2 cellular contexts compared by ENCODE assay signal in the genomic region with DNA sequence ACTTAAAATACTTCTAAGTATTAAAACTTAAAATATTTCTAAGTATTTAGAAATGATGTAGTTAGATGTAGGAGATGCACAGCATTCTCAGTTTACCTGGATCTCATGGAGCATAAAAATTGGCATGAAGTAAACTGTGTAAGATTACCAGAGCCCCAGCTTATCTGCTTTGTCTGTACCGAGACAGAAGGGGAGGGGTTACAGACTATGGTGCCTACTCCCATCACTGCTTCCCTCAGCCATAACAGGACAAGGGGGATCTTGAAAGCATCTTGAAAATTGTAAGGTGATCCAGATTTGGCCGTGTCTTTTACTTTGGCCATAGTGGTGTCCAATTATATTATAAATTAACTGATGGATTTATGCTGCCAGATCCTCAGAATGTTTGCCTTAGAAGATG.
TF ChIP-seq lines count a peak whose summit lies in the region.

No MANE protein-coding gene starts in this region.

TF ChIP-seq in GM23338, 12 proteins besides CTCF, POLR2A, EP300 and RAD21 (continues in another document):
- TF ChIP-seq, protein P1, sequence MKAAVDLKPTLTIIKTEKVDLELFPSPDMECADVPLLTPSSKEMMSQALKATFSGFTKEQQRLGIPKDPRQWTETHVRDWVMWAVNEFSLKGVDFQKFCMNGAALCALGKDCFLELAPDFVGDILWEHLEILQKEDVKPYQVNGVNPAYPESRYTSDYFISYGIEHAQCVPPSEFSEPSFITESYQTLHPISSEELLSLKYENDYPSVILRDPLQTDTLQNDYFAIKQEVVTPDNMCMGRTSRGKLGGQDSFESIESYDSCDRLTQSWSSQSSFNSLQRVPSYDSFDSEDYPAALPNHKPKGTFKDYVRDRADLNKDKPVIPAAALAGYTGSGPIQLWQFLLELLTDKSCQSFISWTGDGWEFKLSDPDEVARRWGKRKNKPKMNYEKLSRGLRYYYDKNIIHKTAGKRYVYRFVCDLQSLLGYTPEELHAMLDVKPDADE (IDR thresholded peaks at IDR 0.05): no peak
- TF ChIP-seq ZNF114 (CRISPR knock-in tag; IDR thresholded peaks at IDR 0.05) (no peak), STAT1 (IDR thresholded peaks at IDR 0.05; ENCODE audit: unreplicated experiment) (no peak), CREB1 (CRISPR knock-in tag; IDR thresholded peaks at IDR 0.05; ENCODE audit: low read depth) (no peak), EZH2phosphoT487 (IDR thresholded peaks at IDR 0.05; ENCODE audit: unreplicated experiment) (no peak), POLR2AphosphoS5 (IDR thresholded peaks at IDR 0.05; ENCODE audit: low read depth) (no peak), ZNF331 (CRISPR knock-in tag; IDR thresholded peaks at IDR 0.05; ENCODE audit: low read depth) (no peak), EZH2 (IDR thresholded peaks at IDR 0.05; ENCODE audit: low read depth, unreplicated experiment) (no peak)
- TF ChIP-seq, protein P2, sequence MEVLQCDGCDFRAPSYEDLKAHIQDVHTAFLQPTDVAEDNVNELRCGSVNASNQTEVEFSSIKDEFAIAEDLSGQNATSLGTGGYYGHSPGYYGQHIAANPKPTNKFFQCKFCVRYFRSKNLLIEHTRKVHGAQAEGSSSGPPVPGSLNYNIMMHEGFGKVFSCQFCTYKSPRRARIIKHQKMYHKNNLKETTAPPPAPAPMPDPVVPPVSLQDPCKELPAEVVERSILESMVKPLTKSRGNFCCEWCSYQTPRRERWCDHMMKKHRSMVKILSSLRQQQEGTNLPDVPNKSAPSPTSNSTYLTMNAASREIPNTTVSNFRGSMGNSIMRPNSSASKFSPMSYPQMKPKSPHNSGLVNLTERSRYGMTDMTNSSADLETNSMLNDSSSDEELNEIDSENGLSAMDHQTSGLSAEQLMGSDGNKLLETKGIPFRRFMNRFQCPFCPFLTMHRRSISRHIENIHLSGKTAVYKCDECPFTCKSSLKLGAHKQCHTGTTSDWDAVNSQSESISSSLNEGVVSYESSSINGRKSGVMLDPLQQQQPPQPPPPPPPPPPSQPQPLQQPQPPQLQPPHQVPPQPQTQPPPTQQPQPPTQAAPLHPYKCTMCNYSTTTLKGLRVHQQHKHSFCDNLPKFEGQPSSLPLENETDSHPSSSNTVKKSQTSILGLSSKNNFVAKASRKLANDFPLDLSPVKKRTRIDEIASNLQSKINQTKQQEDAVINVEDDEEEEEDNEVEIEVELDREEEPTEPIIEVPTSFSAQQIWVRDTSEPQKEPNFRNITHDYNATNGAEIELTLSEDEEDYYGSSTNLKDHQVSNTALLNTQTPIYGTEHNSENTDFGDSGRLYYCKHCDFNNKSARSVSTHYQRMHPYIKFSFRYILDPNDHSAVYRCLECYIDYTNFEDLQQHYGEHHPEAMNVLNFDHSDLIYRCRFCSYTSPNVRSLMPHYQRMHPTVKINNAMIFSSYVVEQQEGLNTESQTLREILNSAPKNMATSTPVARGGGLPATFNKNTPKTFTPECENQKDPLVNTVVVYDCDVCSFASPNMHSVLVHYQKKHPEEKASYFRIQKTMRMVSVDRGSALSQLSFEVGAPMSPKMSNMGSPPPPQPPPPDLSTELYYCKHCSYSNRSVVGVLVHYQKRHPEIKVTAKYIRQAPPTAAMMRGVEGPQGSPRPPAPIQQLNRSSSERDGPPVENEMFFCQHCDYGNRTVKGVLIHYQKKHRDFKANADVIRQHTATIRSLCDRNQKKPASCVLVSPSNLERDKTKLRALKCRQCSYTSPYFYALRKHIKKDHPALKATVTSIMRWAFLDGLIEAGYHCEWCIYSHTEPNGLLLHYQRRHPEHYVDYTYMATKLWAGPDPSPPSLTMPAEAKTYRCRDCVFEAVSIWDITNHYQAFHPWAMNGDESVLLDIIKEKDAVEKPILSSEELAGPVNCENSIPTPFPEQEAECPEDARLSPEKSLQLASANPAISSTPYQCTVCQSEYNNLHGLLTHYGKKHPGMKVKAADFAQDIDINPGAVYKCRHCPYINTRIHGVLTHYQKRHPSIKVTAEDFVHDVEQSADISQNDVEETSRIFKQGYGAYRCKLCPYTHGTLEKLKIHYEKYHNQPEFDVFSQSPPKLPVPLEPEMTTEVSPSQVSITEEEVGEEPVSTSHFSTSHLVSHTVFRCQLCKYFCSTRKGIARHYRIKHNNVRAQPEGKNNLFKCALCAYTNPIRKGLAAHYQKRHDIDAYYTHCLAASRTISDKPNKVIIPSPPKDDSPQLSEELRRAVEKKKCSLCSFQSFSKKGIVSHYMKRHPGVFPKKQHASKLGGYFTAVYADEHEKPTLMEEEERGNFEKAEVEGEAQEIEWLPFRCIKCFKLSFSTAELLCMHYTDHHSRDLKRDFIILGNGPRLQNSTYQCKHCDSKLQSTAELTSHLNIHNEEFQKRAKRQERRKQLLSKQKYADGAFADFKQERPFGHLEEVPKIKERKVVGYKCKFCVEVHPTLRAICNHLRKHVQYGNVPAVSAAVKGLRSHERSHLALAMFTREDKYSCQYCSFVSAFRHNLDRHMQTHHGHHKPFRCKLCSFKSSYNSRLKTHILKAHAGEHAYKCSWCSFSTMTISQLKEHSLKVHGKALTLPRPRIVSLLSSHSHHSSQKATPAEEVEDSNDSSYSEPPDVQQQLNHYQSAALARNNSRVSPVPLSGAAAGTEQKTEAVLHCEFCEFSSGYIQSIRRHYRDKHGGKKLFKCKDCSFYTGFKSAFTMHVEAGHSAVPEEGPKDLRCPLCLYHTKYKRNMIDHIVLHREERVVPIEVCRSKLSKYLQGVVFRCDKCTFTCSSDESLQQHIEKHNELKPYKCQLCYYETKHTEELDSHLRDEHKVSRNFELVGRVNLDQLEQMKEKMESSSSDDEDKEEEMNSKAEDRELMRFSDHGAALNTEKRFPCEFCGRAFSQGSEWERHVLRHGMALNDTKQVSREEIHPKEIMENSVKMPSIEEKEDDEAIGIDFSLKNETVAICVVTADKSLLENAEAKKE (CRISPR knock-in tag; IDR thresholded peaks at IDR 0.05): no peak
- TF ChIP-seq, protein P3, sequence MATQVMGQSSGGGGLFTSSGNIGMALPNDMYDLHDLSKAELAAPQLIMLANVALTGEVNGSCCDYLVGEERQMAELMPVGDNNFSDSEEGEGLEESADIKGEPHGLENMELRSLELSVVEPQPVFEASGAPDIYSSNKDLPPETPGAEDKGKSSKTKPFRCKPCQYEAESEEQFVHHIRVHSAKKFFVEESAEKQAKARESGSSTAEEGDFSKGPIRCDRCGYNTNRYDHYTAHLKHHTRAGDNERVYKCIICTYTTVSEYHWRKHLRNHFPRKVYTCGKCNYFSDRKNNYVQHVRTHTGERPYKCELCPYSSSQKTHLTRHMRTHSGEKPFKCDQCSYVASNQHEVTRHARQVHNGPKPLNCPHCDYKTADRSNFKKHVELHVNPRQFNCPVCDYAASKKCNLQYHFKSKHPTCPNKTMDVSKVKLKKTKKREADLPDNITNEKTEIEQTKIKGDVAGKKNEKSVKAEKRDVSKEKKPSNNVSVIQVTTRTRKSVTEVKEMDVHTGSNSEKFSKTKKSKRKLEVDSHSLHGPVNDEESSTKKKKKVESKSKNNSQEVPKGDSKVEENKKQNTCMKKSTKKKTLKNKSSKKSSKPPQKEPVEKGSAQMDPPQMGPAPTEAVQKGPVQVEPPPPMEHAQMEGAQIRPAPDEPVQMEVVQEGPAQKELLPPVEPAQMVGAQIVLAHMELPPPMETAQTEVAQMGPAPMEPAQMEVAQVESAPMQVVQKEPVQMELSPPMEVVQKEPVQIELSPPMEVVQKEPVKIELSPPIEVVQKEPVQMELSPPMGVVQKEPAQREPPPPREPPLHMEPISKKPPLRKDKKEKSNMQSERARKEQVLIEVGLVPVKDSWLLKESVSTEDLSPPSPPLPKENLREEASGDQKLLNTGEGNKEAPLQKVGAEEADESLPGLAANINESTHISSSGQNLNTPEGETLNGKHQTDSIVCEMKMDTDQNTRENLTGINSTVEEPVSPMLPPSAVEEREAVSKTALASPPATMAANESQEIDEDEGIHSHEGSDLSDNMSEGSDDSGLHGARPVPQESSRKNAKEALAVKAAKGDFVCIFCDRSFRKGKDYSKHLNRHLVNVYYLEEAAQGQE (IDR thresholded peaks at IDR 0.05; ENCODE audit: unreplicated experiment): no peak

TF ChIP-seq in H1, 55 proteins besides CTCF, POLR2A, EP300 and RAD21:
- no peak for TF ChIP-seq CREB1 (IDR thresholded peaks at IDR 0.05)
- TF ChIP-seq SAP30 (IDR thresholded peaks at IDR 0.05; ENCODE audit: insufficient read depth, insufficient replicate concordance, low read length): no peak
- TF ChIP-seq POU5F1 (IDR thresholded peaks at IDR 0.05; ENCODE audit: low read depth, low read length): no peak
- no peak for TF ChIP-seq KDM5A (IDR thresholded peaks at IDR 0.05; ENCODE audit: low read length)
- TF ChIP-seq, protein P4, sequence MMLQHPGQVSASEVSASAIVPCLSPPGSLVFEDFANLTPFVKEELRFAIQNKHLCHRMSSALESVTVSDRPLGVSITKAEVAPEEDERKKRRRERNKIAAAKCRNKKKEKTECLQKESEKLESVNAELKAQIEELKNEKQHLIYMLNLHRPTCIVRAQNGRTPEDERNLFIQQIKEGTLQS (IDR thresholded peaks at IDR 0.05; ENCODE audit: insufficient read depth, low read depth, low read length): no peak
- no peak for TF ChIP-seq JUN (IDR thresholded peaks at IDR 0.05; ENCODE audit: low read depth, low read length)
- TF ChIP-seq CEBPB (IDR thresholded peaks at IDR 0.05; ENCODE audit: low read depth, low read length): no peak
- no peak for TF ChIP-seq TAF7 (optimal IDR thresholded peaks at IDR 0.05; ENCODE audit: borderline replicate concordance, low read depth, low read length)
- no peak for TF ChIP-seq ZNF274 (IDR thresholded peaks at IDR 0.05; ENCODE audit: borderline replicate concordance, extremely low read depth, low read length)
- TF ChIP-seq, protein P5, sequence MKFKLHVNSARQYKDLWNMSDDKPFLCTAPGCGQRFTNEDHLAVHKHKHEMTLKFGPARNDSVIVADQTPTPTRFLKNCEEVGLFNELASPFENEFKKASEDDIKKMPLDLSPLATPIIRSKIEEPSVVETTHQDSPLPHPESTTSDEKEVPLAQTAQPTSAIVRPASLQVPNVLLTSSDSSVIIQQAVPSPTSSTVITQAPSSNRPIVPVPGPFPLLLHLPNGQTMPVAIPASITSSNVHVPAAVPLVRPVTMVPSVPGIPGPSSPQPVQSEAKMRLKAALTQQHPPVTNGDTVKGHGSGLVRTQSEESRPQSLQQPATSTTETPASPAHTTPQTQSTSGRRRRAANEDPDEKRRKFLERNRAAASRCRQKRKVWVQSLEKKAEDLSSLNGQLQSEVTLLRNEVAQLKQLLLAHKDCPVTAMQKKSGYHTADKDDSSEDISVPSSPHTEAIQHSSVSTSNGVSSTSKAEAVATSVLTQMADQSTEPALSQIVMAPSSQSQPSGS (IDR thresholded peaks at IDR 0.05; ENCODE audit: low read length): no peak
- TF ChIP-seq POLR2AphosphoS5 (IDR thresholded peaks at IDR 0.05; ENCODE audit: low read depth, low read length): no peak
